In the genomic region with DNA sequence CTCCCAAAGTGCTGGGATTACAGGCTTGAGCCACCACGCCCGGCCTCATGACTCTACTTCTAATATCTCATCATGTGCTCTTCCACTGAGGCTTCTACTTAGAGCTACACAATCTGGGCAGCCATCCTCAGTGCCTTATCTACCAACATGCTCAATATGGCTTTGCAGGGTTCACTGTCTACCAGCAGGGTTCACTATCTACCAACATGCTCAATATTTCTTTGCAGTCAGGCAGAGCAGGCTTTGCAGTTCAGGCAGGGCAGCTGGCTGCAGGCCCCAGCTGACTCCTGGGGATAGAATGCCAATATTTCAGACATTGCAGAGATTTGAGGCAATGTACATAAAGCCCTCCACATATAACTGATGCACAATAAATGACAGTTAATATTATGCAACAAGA, we compare ENCODE assay signal across 9 cellular contexts. TPM values are rescaled to one million over a fixed set of nuclear protein-coding genes. Genes with fewer than 3 reads are reported as not detected.
DNase-seq lines count a peak whose midpoint lies in the region; ATAC-seq, FAIRE-seq and TF ChIP-seq lines count a peak whose summit lies in the region.
"Had no signal": no experiment of that assay in that cellular context is flagged by ENCODE, and none has a peak within 500 bp of the region (broad histone marks: within the 10 kb centered on the region; RNA-seq: fewer than 3 reads in every experiment).

No MANE protein-coding gene starts in this region.

- no peak overlapping the region for H3K4me3 Mint-ChIP-seq in nephron progenitor cell
- no peak overlapping the region for H3K4me3 Mint-ChIP-seq in activated naive CD4-positive, alpha-beta T cell treated with anti-CD3 and anti-CD28 coated beads, Interleukin-2, amount 10 ng/mL, durations not matched to agents 7 days and 5 days

- TF ChIP-seq CTCF in nephron progenitor cell (IDR thresholded peaks at IDR 0.05), result peak; percentile 43

- FAIRE-seq in GM12891 (lab: Jason Lieb, UNC), result no peak
- FAIRE-seq: frontal cortex had no signal

- peaks cover 69% of the 10 kb centered on the region for H3K36me3 Mint-ChIP-seq in nephron progenitor cell (ENCODE audit: low read depth)
- peaks cover 4% of the 10 kb centered on the region for H3K36me3 Mint-ChIP-seq in activated naive CD4-positive, alpha-beta T cell treated with anti-CD3 and anti-CD28 coated beads, Interleukin-2, amount 10 ng/mL, durations not matched to agents 7 days and 5 days

- no peaks in the 10 kb centered on the region for H3K9me3 Mint-ChIP-seq in nephron progenitor cell
- no peaks in the 10 kb centered on the region for H3K9me3 Mint-ChIP-seq in activated naive CD4-positive, alpha-beta T cell treated with anti-CD3 and anti-CD28 coated beads, Interleukin-2, amount 10 ng/mL, durations not matched to agents 7 days and 5 days

- ATAC-seq in GM18909 (IDR thresholded peaks at IDR 0.05; ENCODE audit: poor library complexity, unreplicated experiment), result peak; percentile 56

- H3K4me1 Mint-ChIP-seq in nephron progenitor cell, result no peaks in the 10 kb centered on the region
- no peaks in the 10 kb centered on the region for H3K4me1 Mint-ChIP-seq in activated naive CD4-positive, alpha-beta T cell treated with anti-CD3 and anti-CD28 coated beads, Interleukin-2, amount 10 ng/mL, durations not matched to agents 7 days and 5 days

- no peaks in the 10 kb centered on the region for H3K27me3 Mint-ChIP-seq in nephron progenitor cell (ENCODE audit: low read depth, poor library complexity)
- no peaks in the 10 kb centered on the region for H3K27me3 Mint-ChIP-seq in activated naive CD4-positive, alpha-beta T cell treated with anti-CD3 and anti-CD28 coated beads, Interleukin-2, amount 10 ng/mL, durations not matched to agents 7 days and 5 days

- CTCF ChIA-PET in activated naive CD4-positive, alpha-beta T cell treated with anti-CD3 and anti-CD28 coated beads, Interleukin-2, amount 10 ng/mL, durations not matched to agents 7 days and 5 days (lab: Charles Lee), result no interaction called here

- TF ChIP-seq POLR2A in GM12891 (IDR thresholded peaks at IDR 0.05; ENCODE audit: low read depth, low read length), result no peak

- DNase-seq in AG20443 (ENCODE audit: low spot score) (peak; percentile 32), NCI-H460 (ENCODE audit: extremely low read depth, low read depth) (peak; percentile 52), dermis microvascular lymphatic vessel endothelial cell (ENCODE audit: low read depth in 2 of 2) (peak; percentile 54 to 66), nephron progenitor cell (peak; percentile 6), KG1 (lab: John Stamatoyannopoulos, UW) (no peak), GM12891 (ENCODE audit: insufficient read length, low spot score) (no peak)
- DNase-seq in activated naive CD4-positive, alpha-beta T cell treated with anti-CD3 and anti-CD28 coated beads, Interleukin-2, amount 10 ng/mL, durations not matched to agents 7 days and 5 days, result no peak

- no peak overlapping the region for H3K27ac Mint-ChIP-seq in nephron progenitor cell
- no peak overlapping the region for H3K27ac Mint-ChIP-seq in activated naive CD4-positive, alpha-beta T cell treated with anti-CD3 and anti-CD28 coated beads, Interleukin-2, amount 10 ng/mL, durations not matched to agents 7 days and 5 days

TF ChIP-seq in GM12891, 5 proteins besides CTCF, POLR2A, EP300 and RAD21:
- TF ChIP-seq SPI1 (IDR thresholded peaks at IDR 0.05; ENCODE audit: low read depth, low read length), result no peak
- no peak for TF ChIP-seq PAX5 (IDR thresholded peaks at IDR 0.05; ENCODE audit: insufficient read depth, low read length, severe bottlenecking)
- no peak for TF ChIP-seq TAF1 (IDR thresholded peaks at IDR 0.05; ENCODE audit: low read depth, low read length)
- TF ChIP-seq POLR2AphosphoS5 (IDR thresholded peaks at IDR 0.05; ENCODE audit: low read depth, low read length), result no peak
- no peak for TF ChIP-seq POU2F2 (IDR thresholded peaks at IDR 0.05; ENCODE audit: low read depth, low read length)

RNA-seq across cellular contexts. Expression of gene PKD2, which starts 47.5 kb away (rescaled TPM):
- 12.7 and 13.5 TPM in 2 replicates for total RNA-seq in NCI-H460 (2014; rRNA removed; shearing (Covaris generic))
- polyA plus RNA-seq in NCI-H460 (2014; cell fraction: nucleus; rRNA removed), result 30.0 and 31.8 TPM in 2 replicates
- 20.6 and 23.0 TPM in 2 replicates for total RNA-seq in dermis microvascular lymphatic vessel endothelial cell
- polyA plus RNA-seq in GM12891 (2012; ENCODE audit: low read depth, missing spikeins), result 3.4 TPM

Comparison
In these comparisons a context has a peak if more than half of its experiments do, and no peak if none do; other contexts are left out.
1. DNase-seq: peak in AG20443 (single experiment), NCI-H460 (single experiment), dermis microvascular lymphatic vessel endothelial cell (2 of 2) and nephron progenitor cell (single experiment); none in KG1 (single experiment), activated naive CD4-positive, alpha-beta T cell treated with anti-CD3 and anti-CD28 coated beads, Interleukin-2, amount 10 ng/mL, durations not matched to agents 7 days and 5 days (single experiment) and GM12891 (single experiment).